ENCODE assay signal across 18 cellular contexts in genomic region chr10:122466866-122467470, GRCh38. TPM values are rescaled to one million over a fixed set of nuclear protein-coding genes. Genes with fewer than 3 reads are reported as not detected.
A peak's percentile ranks its signal among the peaks of the same experiment; 100 is the strongest.
DNase-seq lines count a peak whose midpoint lies in the region; ATAC-seq, FAIRE-seq and TF ChIP-seq lines count a peak whose summit lies in the region.
"Had no signal": no experiment of that assay in that cellular context is flagged by ENCODE, and none has a peak within 500 bp of the region (broad histone marks: within the 10 kb centered on the region; RNA-seq: fewer than 3 reads in every experiment).

No MANE protein-coding gene starts in this region.

- H3K27me3 Mint-ChIP-seq in nephron progenitor cell (ENCODE audit: low read depth, poor library complexity), result peaks cover 92% of the 10 kb centered on the region

- FAIRE-seq in endothelial cell of umbilical vein (lab: Jason Lieb, UNC), result peak; percentile 8
- FAIRE-seq: HTR-8/SVneo had no signal

- peaks cover 0 to 59% (median 36%) of the 10 kb centered on the region in 10 experiments; a peak in 15 of 20 replicates for H3K4me1 ChIP-seq in BLaER1 treated with 17β-estradiol and CSF1 and Interleukin-3, amounts not matched to agents 10 nM and 100 nM
- peaks cover 21% of the 10 kb centered on the region for H3K4me1 ChIP-seq in endothelial cell of umbilical vein (ENCODE audit: control insufficient read depth, extremely low read depth, insufficient read depth, low read length)
- peaks cover 0 to 36% (median 13%) of the 10 kb centered on the region in 6 donors for H3K4me1 ChIP-seq in spleen

- H3K4me1 Mint-ChIP-seq in nephron progenitor cell, result peaks cover 16% of the 10 kb centered on the region

- no peak overlapping the region for H3K4me3 ChIP-seq in BLaER1 treated with 17β-estradiol and CSF1 and Interleukin-3, amounts not matched to agents 10 nM and 100 nM
- no peak overlapping the region for H3K4me3 ChIP-seq in endothelial cell of umbilical vein (replicated peaks in 1 of 3; ENCODE audit: insufficient read depth in 1 of 3, low read depth in 1 of 3, low read length in 3 of 3)
- H3K4me3 ChIP-seq in spleen, result no peak overlapping the region
- H3K4me3 ChIP-seq: SJSA1 had no signal

- peaks cover 2 to 29% (median 4%) of the 10 kb centered on the region in 11 experiments; a peak in 14 of 22 replicates for H3K9me3 ChIP-seq in BLaER1 treated with 17β-estradiol and CSF1 and Interleukin-3, amounts not matched to agents 10 nM and 100 nM (replicated peaks in 1 of 11)
- H3K9me3 ChIP-seq in endothelial cell of umbilical vein (replicated peaks; ENCODE audit: control insufficient read depth, insufficient read depth, low read length) (no peaks in the 10 kb centered on the region), spleen (no peaks in the 10 kb centered on the region)
- H3K9me3 ChIP-seq: SJSA1 had no signal

- no peaks in the 10 kb centered on the region for H3K9me1 ChIP-seq in endothelial cell of umbilical vein (replicated peaks; ENCODE audit: control insufficient read depth, extremely low read depth, insufficient read depth, low read length)

- TF ChIP-seq CTCF in endothelial cell of umbilical vein (IDR thresholded peaks at IDR 0.05; ENCODE audit: extremely low read depth in 1 of 2, insufficient read depth in 1 of 2, low read depth in 1 of 2, low read length in 2 of 2) (no peak), spleen (IDR thresholded peaks at IDR 0.05 in 8 of 11, conservative IDR thresholded peaks at IDR 0.05 in 3 of 11) (no peak), nephron progenitor cell (IDR thresholded peaks at IDR 0.05) (no peak)

- DNase-seq in NOMO-1 treated with DMSO at 0.1 percent for 48 hours (lab: John Stamatoyannopoulos, UW; ENCODE audit: unreplicated experiment) (peak; percentile 62), endothelial cell of umbilical vein (ENCODE audit: low read depth, low spot score) (no peak), spleen (peak; percentile 31), sciatic nerve (ENCODE audit: low spot score) (no peak), nephron progenitor cell (no peak), KG1 (lab: John Stamatoyannopoulos, UW) (no peak)
- DNase-seq: GF-D8, NCI-H1092 treated with DMSO at 0.1 percent for 48 hours, NCI-H187, NCI-H2171 treated with DMSO at 0.1 percent for 48 hours, NCI-H510A treated with DMSO at 0.1 percent for 48 hours, OCI-M1, RPMI8226 had no signal

- H2AFZ ChIP-seq in endothelial cell of umbilical vein (ENCODE audit: low read depth, low read length), result no peak overlapping the region

- TF ChIP-seq POLR2A in endothelial cell of umbilical vein (IDR thresholded peaks at IDR 0.05; ENCODE audit: low read depth, low read length), result no peak
- TF ChIP-seq POLR2A in spleen (IDR thresholded peaks at IDR 0.05), result no peak

- intact Hi-C loops in endothelial cell of umbilical vein (cut with micrococcal nuclease), result loop anchor here (10.0 kb wide), 1 partner anchor 1948 kb away; the partner anchor contains the start of gene OAT
- intact Hi-C loops in spleen (cut with DNase I; ENCODE audit: low total_unique reads), result no loop called here
- intact Hi-C loops in sciatic nerve (cut with DNase I), result no loop called here

- H3K27ac Mint-ChIP-seq in nephron progenitor cell, result no peak overlapping the region

- H3K36me3 Mint-ChIP-seq in nephron progenitor cell (ENCODE audit: low read depth), result no peaks in the 10 kb centered on the region

- POLR2A ChIA-PET in endothelial cell of umbilical vein (lab: Charles Lee), result no interaction called here

- CTCF ChIA-PET in endothelial cell of umbilical vein (lab: Charles Lee), result interaction anchor here (0.9 to 1.9 kb wide), 5 partner anchors 12 to 168 kb away, joined by 3 to 12 read pairs (median 4); partner anchors contain the start of gene ARMS2

- dilution Hi-C loops in endothelial cell of umbilical vein (cut with MboI; ENCODE audit: extremely low pct_ligation_motif_present, low sequenced_read_pairs), result no loop called here

- no peaks in the 10 kb centered on the region for H3K27me3 ChIP-seq in BLaER1 treated with 17β-estradiol and CSF1 and Interleukin-3, amounts not matched to agents 10 nM and 100 nM
- H3K27me3 ChIP-seq in endothelial cell of umbilical vein (ENCODE audit: control insufficient read depth in 2 of 2, insufficient read depth in 2 of 2, low read length in 2 of 2), result no peaks in the 10 kb centered on the region
- H3K27me3 ChIP-seq in spleen (replicated peaks in 1 of 7), result peaks cover 0 to 72% (median 17%) of the 10 kb centered on the region in 7 donors

- BruUV-seq in endothelial cell of umbilical vein (replicated peaks; lab: Mats Ljungman, UMichigan), result no TSS peak

- H3K79me2 ChIP-seq in endothelial cell of umbilical vein (ENCODE audit: control insufficient read depth, insufficient read depth, low read length), result peaks cover 20% of the 10 kb centered on the region

- no peak overlapping the region for H3K4me3 Mint-ChIP-seq in nephron progenitor cell

- peak overlapping the region in 8 of 11 experiments; percentile 44 to 87 (median 74); a peak in 16 of 22 replicates for H3K27ac ChIP-seq in BLaER1 treated with 17β-estradiol and CSF1 and Interleukin-3, amounts not matched to agents 10 nM and 100 nM
- H3K27ac ChIP-seq in endothelial cell of umbilical vein (ENCODE audit: insufficient read depth, low read depth, low read length), result no peak overlapping the region
- no peak overlapping the region for H3K27ac ChIP-seq in spleen
- H3K27ac ChIP-seq: SJSA1 had no signal

- H3K9me3 Mint-ChIP-seq in nephron progenitor cell, result no peaks in the 10 kb centered on the region

- H3K4me2 ChIP-seq in BLaER1 treated with 17β-estradiol and CSF1 and Interleukin-3, amounts not matched to agents 10 nM and 100 nM, result peak overlapping the region in 6 of 11 experiments; percentile 33 to 66 (median 60); a peak in 12 of 22 replicates
- no peak overlapping the region for H3K4me2 ChIP-seq in endothelial cell of umbilical vein (ENCODE audit: insufficient read depth, low read length)

- no peaks in the 10 kb centered on the region for H3K36me3 ChIP-seq in BLaER1 treated with 17β-estradiol and CSF1 and Interleukin-3, amounts not matched to agents 10 nM and 100 nM
- no peaks in the 10 kb centered on the region for H3K36me3 ChIP-seq in endothelial cell of umbilical vein (ENCODE audit: control insufficient read depth in 2 of 2, extremely low read depth in 1 of 2, insufficient read depth in 2 of 2, low read length in 2 of 2)
- H3K36me3 ChIP-seq in spleen, result no peaks in the 10 kb centered on the region
- H3K36me3 ChIP-seq: SJSA1 had no signal

- WGBS in spleen, 5 donors, result 64 to 88% (median 71%) methylated on average over 9 of the region's 9 CpGs

- peak overlapping the region in 2 of 11 experiments; percentile 23 to 24; a peak in 1 of 22 replicates for H3K9ac ChIP-seq in BLaER1 treated with 17β-estradiol and CSF1 and Interleukin-3, amounts not matched to agents 10 nM and 100 nM
- no peak overlapping the region for H3K9ac ChIP-seq in endothelial cell of umbilical vein (replicated peaks; ENCODE audit: extremely low read depth, insufficient read depth, low read length)

- no peak for ATAC-seq in sciatic nerve
- ATAC-seq: HCT116 had no signal

- H4K20me1 ChIP-seq in BLaER1 treated with 17β-estradiol and CSF1 and Interleukin-3, amounts not matched to agents 10 nM and 100 nM, result no peaks in the 10 kb centered on the region
- H4K20me1 ChIP-seq in endothelial cell of umbilical vein (replicated peaks; ENCODE audit: control insufficient read depth, extremely low read depth, insufficient read depth, low read length), result no peaks in the 10 kb centered on the region

TF ChIP-seq in endothelial cell of umbilical vein, 7 proteins besides CTCF, POLR2A, EP300 and RAD21:
- no peak for TF ChIP-seq POLR2AphosphoS5 (IDR thresholded peaks at IDR 0.05; ENCODE audit: insufficient read depth, low read depth, low read length)
- TF ChIP-seq GATA2 (IDR thresholded peaks at IDR 0.05; ENCODE audit: insufficient read depth, insufficient read length, low read depth, low read length), result no peak
- TF ChIP-seq EZH2 (IDR thresholded peaks at IDR 0.05; ENCODE audit: borderline replicate concordance, low read depth, low read length, severe bottlenecking), result no peak
TF ChIP-seq in endothelial cell of umbilical vein: peak in this region for 0.

RNA-seq across cellular contexts. Expression of gene HTRA1, which starts 5.6 kb away (rescaled TPM):
- total RNA-seq in endothelial cell of umbilical vein, result 192 and 255 TPM in 2 replicates
- polyA plus RNA-seq in endothelial cell of umbilical vein, result 270 and 309 TPM in 2 replicates
- 255 and 265 TPM in 2 replicates for polyA plus RNA-seq in endothelial cell of umbilical vein (2011; cell fraction: cytosol; rRNA removed)
- polyA plus RNA-seq in endothelial cell of umbilical vein (2011; cell fraction: nucleus; rRNA removed), result 148 TPM in 2 replicates
- 177 and 200 TPM in 2 replicates for polyA plus RNA-seq in endothelial cell of umbilical vein (2012)
- 97.3 and 139 TPM in 2 replicates for polyA minus RNA-seq in endothelial cell of umbilical vein
- polyA minus RNA-seq in endothelial cell of umbilical vein (2011; cell fraction: cytosol; rRNA and poly(A)+ RNA removed), result 16.6 TPM
- 27.5 and 29.2 TPM in 2 replicates for polyA minus RNA-seq in endothelial cell of umbilical vein (2011; cell fraction: nucleus; rRNA and poly(A)+ RNA removed)
- 10 to 100 TPM; 26.4 to 63.7 (median 42.7) TPM for total RNA-seq in spleen
- 10 to 100 TPM; 18.3 to 32.0 (median 31.4) TPM for polyA plus RNA-seq in spleen
- 123 TPM for total RNA-seq in sciatic nerve

RNA-seq across cellular contexts. Expression of gene ARMS2, which starts 12.5 kb away (rescaled TPM):
- total RNA-seq in endothelial cell of umbilical vein (not detected in 2 replicates), spleen (not detected), sciatic nerve (not detected)
- polyA plus RNA-seq in endothelial cell of umbilical vein (not detected in 2 replicates), spleen (not detected)
- not detected in 2 replicates for polyA plus RNA-seq in endothelial cell of umbilical vein (2011; cell fraction: cytosol; rRNA removed)
- not detected in 2 replicates for polyA plus RNA-seq in endothelial cell of umbilical vein (2011; cell fraction: nucleus; rRNA removed)
- polyA plus RNA-seq in endothelial cell of umbilical vein (2012), result not detected in 2 replicates
- polyA minus RNA-seq in endothelial cell of umbilical vein, result 0.63 TPM in 1 of 2 replicates, not detected in the other
- polyA minus RNA-seq in endothelial cell of umbilical vein (2011; cell fraction: cytosol; rRNA and poly(A)+ RNA removed), result not detected
- not detected in 2 replicates for polyA minus RNA-seq in endothelial cell of umbilical vein (2011; cell fraction: nucleus; rRNA and poly(A)+ RNA removed)
- total RNA-seq: SJSA1 had no signal
- polyA plus RNA-seq: BJ had no signal

Comparison
In these comparisons a context has a peak if more than half of its experiments do, and no peak if none do; other contexts are left out.
1. H3K27ac ChIP-seq: peak in BLaER1 treated with 17β-estradiol and CSF1 and Interleukin-3, amounts not matched to agents 10 nM and 100 nM (8 of 11); none in endothelial cell of umbilical vein (single experiment) and spleen (0 of 8).
2. DNase-seq: peak in NOMO-1 treated with DMSO at 0.1 percent for 48 hours (single experiment) and spleen (single experiment); none in endothelial cell of umbilical vein (single experiment), sciatic nerve (single experiment), nephron progenitor cell (single experiment) and KG1 (single experiment).